9 cellular contexts compared by ENCODE assay signal in the genomic region with DNA sequence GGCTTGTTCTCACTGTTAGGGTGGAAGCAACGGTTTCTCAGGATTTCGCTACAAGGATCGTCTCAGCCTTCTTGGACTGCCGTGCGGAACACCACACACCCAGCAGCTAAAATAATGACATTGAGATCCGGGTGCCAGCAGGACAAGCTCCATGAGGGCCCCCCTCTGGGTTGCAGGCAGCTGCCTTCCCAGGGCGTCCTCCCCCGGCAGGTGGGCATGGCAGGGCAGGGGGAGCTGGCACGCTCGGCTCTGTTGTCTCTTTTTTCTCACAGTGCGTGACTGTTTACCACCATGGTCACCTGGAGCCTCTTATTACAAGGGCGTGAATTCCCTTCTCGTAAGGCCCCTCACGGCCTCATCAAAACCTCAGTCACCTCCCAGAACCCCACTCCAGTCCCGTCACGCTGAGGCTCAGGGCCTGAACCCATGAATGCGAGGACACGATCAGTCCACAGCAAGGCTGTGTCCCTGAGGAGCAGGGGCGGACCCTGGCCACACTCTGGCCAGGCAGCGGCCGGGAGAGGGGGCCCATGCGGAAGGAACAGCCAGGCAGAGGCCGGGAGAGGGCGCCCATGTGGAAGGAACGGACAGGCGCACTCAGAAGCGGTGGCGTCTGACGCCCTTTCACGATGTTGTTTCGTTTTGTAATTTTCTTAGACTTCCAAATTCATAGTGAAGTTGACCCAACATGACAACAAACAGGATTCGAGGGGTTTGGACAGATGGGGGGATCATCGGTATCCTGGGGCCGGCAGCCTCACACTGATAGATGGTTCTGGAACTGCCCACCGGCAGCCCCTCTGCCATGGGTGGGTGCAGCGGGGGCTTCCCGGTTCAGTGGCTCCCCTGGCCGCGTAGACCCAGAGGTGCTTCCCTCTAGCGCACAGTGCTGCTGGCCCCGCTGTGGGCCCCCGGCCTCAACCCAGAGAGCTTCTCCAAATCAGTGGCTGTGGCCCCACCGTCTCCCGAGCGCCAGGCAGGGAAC. TPM values are rescaled to one million over a fixed set of nuclear protein-coding genes. Genes with fewer than 3 reads are reported as not detected.
DNase-seq lines count a peak whose midpoint lies in the region; ATAC-seq and TF ChIP-seq lines count a peak whose summit lies in the region.
"Had no signal": no experiment of that assay in that cellular context is flagged by ENCODE, and none has a peak within 500 bp of the region (broad histone marks: within the 10 kb centered on the region; RNA-seq: fewer than 3 reads in every experiment).

No MANE protein-coding gene starts in this region.

- H3K4me3 Mint-ChIP-seq in activated CD4-positive, alpha-beta T cell treated with anti-CD3 and anti-CD28 coated beads, Interleukin-2, amount 10 ng/mL, durations not matched to agents 24 days and 14 days, result peak overlapping the region; percentile 79

- peaks cover 51% of the 10 kb centered on the region for H3K27me3 Mint-ChIP-seq in activated CD4-positive, alpha-beta T cell treated with anti-CD3 and anti-CD28 coated beads, Interleukin-2, amount 10 ng/mL, durations not matched to agents 24 days and 14 days

- DNase-seq in GM10266 (ENCODE audit: extremely low spot score), result peak; percentile 84
- peak; percentile 36 for DNase-seq in NCI-H2029 treated with DMSO at 0.1 percent for 48 hours (lab: John Stamatoyannopoulos, UW)
- peak; percentile 78 for DNase-seq in activated CD4-positive, alpha-beta T cell treated with anti-CD3 and anti-CD28 coated beads, Interleukin-2, amount 10 ng/mL, durations not matched to agents 24 days and 14 days
- peak; percentile 67 to 85 for DNase-seq in upper lobe of left lung
- no peak for DNase-seq in KG1 (lab: John Stamatoyannopoulos, UW)

- intact Hi-C loops in activated CD4-positive, alpha-beta T cell treated with anti-CD3 and anti-CD28 coated beads, Interleukin-2, amount 10 ng/mL, durations not matched to agents 24 days and 14 days (cut with micrococcal nuclease), result loop anchor here (2.0 kb wide), 1 partner anchor 14 kb away; no protein-coding TSS in a partner anchor

- peak; percentile 56 to 83 for ATAC-seq in upper lobe of left lung (ENCODE audit: low FRiP score in 2 of 2)

- H3K36me3 ChIP-seq in esophagus (ENCODE audit: control insufficient read depth in 2 of 2, insufficient read depth in 2 of 2, low read length in 1 of 2) (no peaks in the 10 kb centered on the region), mucosa of stomach (ENCODE audit: control insufficient read depth, insufficient read depth, low read length) (no peaks in the 10 kb centered on the region), upper lobe of left lung (no peaks in the 10 kb centered on the region)
- H3K36me3 ChIP-seq: neutrophil had no signal

- no peak overlapping the region for H3K27ac Mint-ChIP-seq in activated CD4-positive, alpha-beta T cell treated with anti-CD3 and anti-CD28 coated beads, Interleukin-2, amount 10 ng/mL, durations not matched to agents 24 days and 14 days

- H3K27me3 ChIP-seq in esophagus (ENCODE audit: control insufficient read depth in 1 of 2, insufficient read depth in 2 of 2, low read length in 2 of 2) (peaks cover 4 to 7% of the 10 kb centered on the region in 2 donors), mucosa of stomach (ENCODE audit: control insufficient read depth, insufficient read depth, low read length) (peaks cover 54% of the 10 kb centered on the region), upper lobe of left lung (peaks cover 0 to 12% (median 4%) of the 10 kb centered on the region in 4 donors)

- H3K4me1 Mint-ChIP-seq in activated CD4-positive, alpha-beta T cell treated with anti-CD3 and anti-CD28 coated beads, Interleukin-2, amount 10 ng/mL, durations not matched to agents 24 days and 14 days, result peaks cover 14% of the 10 kb centered on the region

- H3K27ac ChIP-seq in 22Rv1 (peak overlapping the region; percentile 65; the same call in 1 of the 2 replicates), esophagus (ENCODE audit: low read depth in 2 of 2, low read length in 1 of 2) (no peak overlapping the region), upper lobe of left lung (peak overlapping the region; percentile 38 to 90 (median 60))
- H3K27ac ChIP-seq: neutrophil had no signal

- no peaks in the 10 kb centered on the region for H3K9me3 ChIP-seq in esophagus (ENCODE audit: control insufficient read depth in 2 of 2, insufficient read depth in 1 of 2, low read depth in 1 of 2, low read length in 1 of 2)
- H3K9me3 ChIP-seq in mucosa of stomach (ENCODE audit: control insufficient read depth, low read length), result no peaks in the 10 kb centered on the region
- H3K9me3 ChIP-seq in upper lobe of left lung, result no peaks in the 10 kb centered on the region
- H3K9me3 ChIP-seq: neutrophil had no signal

- H3K4me3 ChIP-seq in esophagus (ENCODE audit: low read depth in 1 of 2, low read length in 2 of 2) (peak overlapping the region; percentile 2 to 35), mucosa of stomach (ENCODE audit: low read length) (peak overlapping the region; percentile 31), upper lobe of left lung (peak overlapping the region in 3 of 4 donors; percentile 36 to 56 (median 48))

- peaks cover 3 to 14% of the 10 kb centered on the region in 2 donors for H3K4me1 ChIP-seq in esophagus (ENCODE audit: control insufficient read depth in 2 of 2, insufficient read depth in 2 of 2, low read length in 1 of 2)
- H3K4me1 ChIP-seq in mucosa of stomach (ENCODE audit: control insufficient read depth, insufficient read depth, low read length), result peaks cover 14% of the 10 kb centered on the region
- peaks cover 12 to 41% (median 18%) of the 10 kb centered on the region in 4 donors for H3K4me1 ChIP-seq in upper lobe of left lung

- TF ChIP-seq CTCF in 22Rv1 (IDR thresholded peaks at IDR 0.05), result peak; percentile 96
- TF ChIP-seq CTCF in GM10266 (IDR thresholded peaks at IDR 0.05; ENCODE audit: control insufficient read depth, insufficient read depth, low read depth, missing control alignments), result peak; percentile 80
- peak; percentile 44 to 74 (median 58) for TF ChIP-seq CTCF in upper lobe of left lung (IDR thresholded peaks at IDR 0.05)

- TF ChIP-seq EP300 in upper lobe of left lung (IDR thresholded peaks at IDR 0.05), result no peak

- no peaks in the 10 kb centered on the region for H3K36me3 Mint-ChIP-seq in activated CD4-positive, alpha-beta T cell treated with anti-CD3 and anti-CD28 coated beads, Interleukin-2, amount 10 ng/mL, durations not matched to agents 24 days and 14 days (ENCODE audit: low read depth)

- TF ChIP-seq POLR2A in upper lobe of left lung (IDR thresholded peaks at IDR 0.05), result no peak

- WGBS in esophagus, 2 donors, result 22 to 32% methylated on average over 45 of the region's 45 CpGs
- WGBS in upper lobe of left lung, 2 donors, result 29 to 32% methylated on average over 27 to 43 of the region's 45 CpGs

- peak overlapping the region; percentile 50 for H3K9ac ChIP-seq in mucosa of stomach (ENCODE audit: low read length)

- no peaks in the 10 kb centered on the region for H3K9me3 Mint-ChIP-seq in activated CD4-positive, alpha-beta T cell treated with anti-CD3 and anti-CD28 coated beads, Interleukin-2, amount 10 ng/mL, durations not matched to agents 24 days and 14 days

RNA-seq across cellular contexts. Expression of gene LRCOL1, which starts 10.0 kb away (rescaled TPM):
- not detected in 2 replicates for total RNA-seq in activated CD4-positive, alpha-beta T cell treated with anti-CD3 and anti-CD28 coated beads, Interleukin-2, amount 10 ng/mL, durations not matched to agents 24 days and 14 days
- polyA plus RNA-seq in esophagus, result under 1 TPM in 1 of 2 donors, not detected in 1; 0.22 TPM
- 1 to 10 TPM in 1 of 6 donors, under 1 TPM in 1, not detected in 4; 0.92 to 3.7 TPM for total RNA-seq in upper lobe of left lung

RNA-seq across cellular contexts. Expression of gene P2RX2, which starts 18.2 kb away (rescaled TPM):
- not detected in 2 replicates for total RNA-seq in activated CD4-positive, alpha-beta T cell treated with anti-CD3 and anti-CD28 coated beads, Interleukin-2, amount 10 ng/mL, durations not matched to agents 24 days and 14 days
- 1 to 10 TPM; 1.4 to 2.2 TPM for polyA plus RNA-seq in esophagus
- total RNA-seq in upper lobe of left lung, result 1 to 10 TPM in 2 of 6 donors, under 1 TPM in 2, not detected in 2; 0.27 to 4.4 (median 1.00) TPM

Comparison
In these comparisons a context has a peak if more than half of its experiments do, and no peak if none do; other contexts are left out.
1. H3K27ac ChIP-seq: peak in 22Rv1 (single experiment) and upper lobe of left lung (4 of 4); none in esophagus (0 of 2).
2. Peak in every context shown above with its lines, with median percentiles within 50 percentile points of each other: CTCF ChIP-seq and H3K4me3 ChIP-seq.